In the genomic region with DNA sequence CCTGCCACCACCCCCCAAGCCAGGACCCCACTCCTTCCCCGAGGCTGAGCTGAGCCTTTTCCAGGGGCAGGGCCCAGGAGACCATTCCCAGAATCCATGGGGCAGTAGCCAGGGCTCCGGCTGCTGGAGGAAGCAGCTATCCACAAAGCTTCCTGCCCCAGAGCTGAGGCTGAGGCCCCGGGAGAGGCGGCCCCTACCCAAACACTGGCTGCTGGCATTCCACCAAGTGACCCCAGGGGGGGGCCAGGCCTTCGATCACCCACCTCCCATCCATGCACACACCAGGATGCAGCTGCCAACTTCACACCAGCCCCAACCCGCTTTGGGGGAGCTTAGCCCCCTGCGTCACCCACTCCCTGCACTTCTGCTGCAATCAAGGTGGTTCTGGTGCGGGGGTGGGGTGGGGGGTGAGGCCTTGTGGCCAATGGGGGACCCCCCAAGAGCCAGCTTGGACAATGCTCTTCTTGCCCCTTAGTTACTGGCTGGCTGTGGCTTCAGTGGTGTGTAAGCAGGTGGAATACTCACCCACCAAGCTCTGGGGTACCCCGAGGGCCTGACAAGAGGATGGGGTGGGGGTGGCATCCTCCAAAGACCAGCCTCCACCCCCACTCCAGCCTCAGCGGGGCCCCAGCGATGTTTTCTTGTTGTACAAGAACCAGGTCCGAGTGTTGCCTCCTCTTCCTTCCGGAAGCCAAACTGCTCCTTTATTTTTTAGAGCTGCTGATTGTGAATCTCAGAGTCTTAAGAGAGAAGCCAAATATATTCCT, we compare ENCODE assay signal across 1 cellular context.
TF ChIP-seq lines count a peak whose summit lies in the region.

No MANE protein-coding gene starts in this region.

TF ChIP-seq in endothelial cell of umbilical vein, 7 proteins besides CTCF, POLR2A, EP300 and RAD21:
- TF ChIP-seq POLR2AphosphoS5 (IDR thresholded peaks at IDR 0.05; ENCODE audit: insufficient read depth, low read depth, low read length) (no peak), JUN (IDR thresholded peaks at IDR 0.05; ENCODE audit: borderline replicate concordance, insufficient read depth, insufficient read length, low read depth) (no peak), MYC (IDR thresholded peaks at IDR 0.05; ENCODE audit: low read depth, low read length) (no peak), EZH2 (IDR thresholded peaks at IDR 0.05; ENCODE audit: borderline replicate concordance, low read depth, low read length, severe bottlenecking) (no peak), FOS (IDR thresholded peaks at IDR 0.05; ENCODE audit: borderline replicate concordance, insufficient read depth, low read length) (no peak), GATA2 (IDR thresholded peaks at IDR 0.05; ENCODE audit: insufficient read depth, insufficient read length, low read depth, low read length) (no peak)
- TF ChIP-seq, protein P1, sequence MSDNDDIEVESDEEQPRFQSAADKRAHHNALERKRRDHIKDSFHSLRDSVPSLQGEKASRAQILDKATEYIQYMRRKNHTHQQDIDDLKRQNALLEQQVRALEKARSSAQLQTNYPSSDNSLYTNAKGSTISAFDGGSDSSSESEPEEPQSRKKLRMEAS (IDR thresholded peaks at IDR 0.05; ENCODE audit: insufficient read depth, insufficient read length), result no peak
TF ChIP-seq in endothelial cell of umbilical vein: peak in this region for 0.
